18 cellular contexts compared by ENCODE assay signal in genomic region chr5:59065551-59065950, GRCh38.
DNase-seq lines count a peak whose midpoint lies in the region; ATAC-seq, FAIRE-seq and TF ChIP-seq lines count a peak whose summit lies in the region.
"Had no signal": no experiment of that assay in that cellular context is flagged by ENCODE, and none has a peak within 500 bp of the region (broad histone marks: within the 10 kb centered on the region; RNA-seq: fewer than 3 reads in every experiment).

No MANE protein-coding gene starts in this region.

- ATAC-seq in RWPE2 (ENCODE audit: low read depth) (peak; percentile 45), GM21423 (IDR thresholded peaks at IDR 0.05; ENCODE audit: unreplicated experiment) (no peak)
- ATAC-seq: left colon; naive thymus-derived CD8-positive, alpha-beta T cell had no signal

- no peaks in the 10 kb centered on the region for H3K9me3 ChIP-seq in RWPE2 (ENCODE audit: severe bottlenecking)
- H3K9me3 ChIP-seq in kidney (ENCODE audit: control insufficient read depth in 1 of 2, low read length in 2 of 2) = no peaks in the 10 kb centered on the region
- no peaks in the 10 kb centered on the region for H3K9me3 ChIP-seq in right atrium auricular region
- H3K9me3 ChIP-seq: BLaER1, transverse colon had no signal

- intact Hi-C loops in kidney (cut with DNase I) = no loop called here

- peak overlapping the region; percentile 65 for H3K27ac ChIP-seq in RWPE2 (ENCODE audit: poor library complexity, severe bottlenecking)
- H3K27ac ChIP-seq in kidney (ENCODE audit: low read depth in 2 of 2, low read length in 2 of 2) = no peak overlapping the region
- no peak overlapping the region for H3K27ac ChIP-seq in right atrium auricular region
- H3K27ac ChIP-seq: BLaER1, parathyroid adenoma, skin epidermis, transverse colon had no signal

- no peak for FAIRE-seq in kidney (lab: Jason Lieb, UNC)
- FAIRE-seq: endothelial cell of umbilical vein had no signal

- DNase-seq in GM04504 (ENCODE audit: low read depth) (peak; percentile 35), RWPE2 (ENCODE audit: low spot score) (no peak), fibroblast of pulmonary artery (ENCODE audit: low read depth) (peak; percentile 53), kidney (no peak), KG1 (lab: John Stamatoyannopoulos, UW) (no peak), right atrium auricular region (ENCODE audit: low spot score) (no peak)
- DNase-seq: left colon; naive thymus-derived CD8-positive, alpha-beta T cell; NCI-H2171 treated with DMSO at 0.1 percent for 48 hours; stimulated activated CD4-positive, alpha-beta T cell treated with anti-CD3 and anti-CD28 coated beads, Interleukin-4, amount 100 ng/mL, for 1 hour; stimulated activated naive CD8-positive, alpha-beta T cell treated with anti-CD3 and anti-CD28 coated beads, Interleukin-15, amount 100 ng/mL, for 72 hours; SW 1271; transverse colon had no signal

- H3K4me1 ChIP-seq in RWPE2 (ENCODE audit: insufficient read depth, poor library complexity, severe bottlenecking) (peaks cover 56% of the 10 kb centered on the region), kidney (ENCODE audit: control insufficient read depth in 1 of 2, insufficient read depth in 1 of 2, low read depth in 1 of 2, low read length in 2 of 2) (peaks cover 2 to 5% of the 10 kb centered on the region in 2 donors), right atrium auricular region (peaks cover 0 to 9% of the 10 kb centered on the region in 2 donors)
- H3K4me1 ChIP-seq: parathyroid adenoma, transverse colon had no signal

- H3K36me3 ChIP-seq in RWPE2 (ENCODE audit: low read depth) (no peaks in the 10 kb centered on the region), kidney (ENCODE audit: control insufficient read depth in 1 of 2, insufficient read depth in 2 of 2, low read length in 2 of 2) (no peaks in the 10 kb centered on the region), right atrium auricular region (no peaks in the 10 kb centered on the region)
- H3K36me3 ChIP-seq: BLaER1, transverse colon had no signal

- TF ChIP-seq CTCF in RWPE2 (IDR thresholded peaks at IDR 0.05; ENCODE audit: poor library complexity, severe bottlenecking) (no peak), fibroblast of pulmonary artery (IDR thresholded peaks at IDR 0.05; ENCODE audit: low read length, missing control alignments) (no peak), kidney (IDR thresholded peaks at IDR 0.05; ENCODE audit: borderline replicate concordance, extremely low read depth, insufficient read depth) (no peak), right atrium auricular region (IDR thresholded peaks at IDR 0.05) (no peak)

- H3K27me3 ChIP-seq in RWPE2 (ENCODE audit: insufficient read depth, poor library complexity, severe bottlenecking) (no peaks in the 10 kb centered on the region), right atrium auricular region (no peaks in the 10 kb centered on the region)
- H3K27me3 ChIP-seq: BLaER1, transverse colon had no signal

- H3K4me3 ChIP-seq in RWPE2 (ENCODE audit: severe bottlenecking) = no peak overlapping the region
- H3K4me3 ChIP-seq in fibroblast of pulmonary artery (replicated peaks; ENCODE audit: low read depth, low read length) = no peak overlapping the region
- no peak overlapping the region for H3K4me3 ChIP-seq in kidney (ENCODE audit: low read length in 2 of 2)
- H3K4me3 ChIP-seq in right atrium auricular region = no peak overlapping the region
- H3K4me3 ChIP-seq: BLaER1, skin epidermis, transverse colon had no signal

- H3K9ac ChIP-seq in kidney (ENCODE audit: low read length in 2 of 2) = no peak overlapping the region
- H3K9ac ChIP-seq: BLaER1, parathyroid adenoma had no signal

Comparison
In these comparisons a context has a peak if more than half of its experiments do, and no peak if none do; other contexts are left out.
1. DNase-seq: peak in GM04504 (single experiment) and fibroblast of pulmonary artery (single experiment); none in RWPE2 (single experiment), kidney (single experiment), KG1 (single experiment) and right atrium auricular region (single experiment).